In genomic region chr1:65431111-65431705, GRCh38 we compare ENCODE assay signal across 1 cellular context.
TF ChIP-seq lines count a peak whose summit lies in the region.

No MANE protein-coding gene starts in this region.

TF ChIP-seq in HepG2, 621 proteins besides CTCF, POLR2A, EP300 and RAD21 (continued from another document):
- no peak for TF ChIP-seq ZNF646 (CRISPR knock-in tag; IDR thresholded peaks at IDR 0.05)
- no peak for TF ChIP-seq NFIC (IDR thresholded peaks at IDR 0.05; ENCODE audit: low read length)
- 0 out of 2 replicates have a peak, but pooled peaks have one; percentile 16 for TF ChIP-seq ATF1 (CRISPR knock-in tag; IDR thresholded peaks at IDR 0.05)
- TF ChIP-seq MTF1 (CRISPR knock-in tag; IDR thresholded peaks at IDR 0.05) = no peak
- peak; percentile 88 for TF ChIP-seq SMC3 (IDR thresholded peaks at IDR 0.05; ENCODE audit: low read length)
- TF ChIP-seq GATAD1 (CRISPR knock-in tag; IDR thresholded peaks at IDR 0.05) = no peak
TF ChIP-seq in HepG2: peak in this region for 3.
